7 cellular contexts compared by ENCODE assay signal in the genomic region with DNA sequence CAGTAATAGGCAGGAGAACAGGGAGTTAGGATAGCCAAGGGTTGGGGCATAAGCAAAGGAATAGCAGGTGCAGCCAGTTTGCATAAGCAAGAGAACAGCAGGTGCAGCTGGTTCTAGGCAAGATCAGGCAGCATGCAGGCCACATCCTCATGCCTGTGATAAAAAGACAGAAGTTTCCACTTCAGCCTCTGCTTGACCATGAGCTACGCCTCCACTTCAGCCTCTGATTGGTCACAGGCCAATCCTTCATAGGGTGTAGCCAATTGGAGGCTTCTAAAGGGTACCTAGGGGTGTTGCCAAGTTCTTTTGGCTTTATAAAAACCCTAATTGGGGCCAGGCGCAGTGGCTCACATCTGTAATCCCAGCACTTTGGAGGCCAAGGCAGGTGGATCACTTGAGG. TPM values are rescaled to one million over a fixed set of nuclear protein-coding genes. Genes with fewer than 3 reads are reported as not detected.
"Had no signal": no experiment of that assay in that cellular context is flagged by ENCODE, and none has a peak within 500 bp of the region (broad histone marks: within the 10 kb centered on the region; RNA-seq: fewer than 3 reads in every experiment).

No MANE protein-coding gene starts in this region.

RNA-seq across cellular contexts. Expression of a gene that starts 30.0 kb away (rescaled TPM):
- total RNA-seq: activated CD4-positive, alpha-beta T cell treated with anti-CD3 and anti-CD28 coated beads, Interleukin-2, amount 10 ng/mL, durations not matched to agents 7 days and 5 days; ascending aorta; body of pancreas; bronchial epithelial cell; chondrocyte; dermis microvascular lymphatic vessel endothelial cell; PC-3 had no signal
